ENCODE assay signal across 11 cellular contexts in genomic region chr17:13599808-13600398, GRCh38. TPM values are rescaled to one million over a fixed set of nuclear protein-coding genes. Genes with fewer than 3 reads are reported as not detected.
DNase-seq lines count a peak whose midpoint lies in the region; TF ChIP-seq lines count a peak whose summit lies in the region.
"Had no signal": no experiment of that assay in that cellular context is flagged by ENCODE, and none has a peak within 500 bp of the region (broad histone marks: within the 10 kb centered on the region; RNA-seq: fewer than 3 reads in every experiment).

No MANE protein-coding gene starts in this region.

- CTCF ChIA-PET in HEK293 (lab: Yijun Ruan, JAX): interaction anchor here (0.7 to 2.3 kb wide), 4 partner anchors 69 to 702 kb away, joined by 3 to 17 read pairs (median 4); partner anchors contain the start of gene HS3ST3B1

- H4K8ac ChIP-seq in mesendoderm (ENCODE audit: low read depth, low read length): no peak overlapping the region

- no peak overlapping the region for H2BK15ac ChIP-seq in mesendoderm (replicated peaks; ENCODE audit: low read depth)

- H3K79me1 ChIP-seq in mesendoderm (ENCODE audit: low read length): peaks cover 4% of the 10 kb centered on the region

- no peak for TF ChIP-seq CTCF in HEK293 (tag by site-specific recombination; IDR thresholded peaks at IDR 0.05)
- no peak for TF ChIP-seq CTCF in cardiac fibroblast (IDR thresholded peaks at IDR 0.05; ENCODE audit: low read depth, low read length)

- H3K4me1 ChIP-seq in ACC112 (ENCODE audit: control insufficient read depth, insufficient read depth, low read length, unreplicated experiment) (peaks cover 28% of the 10 kb centered on the region), HEK293 (ENCODE audit: control insufficient read depth, insufficient read depth, low read length) (peaks cover 12% of the 10 kb centered on the region), mesendoderm (ENCODE audit: control insufficient read depth, low read depth, low read length) (peaks cover 2% of the 10 kb centered on the region)
- H3K4me1 ChIP-seq: Caco-2 had no signal

- H2AK5ac ChIP-seq in mesendoderm (ENCODE audit: low read length): no peak overlapping the region

- H3K27me3 ChIP-seq in ACC112 (ENCODE audit: insufficient read depth, low read length) (no peaks in the 10 kb centered on the region), mesendoderm (ENCODE audit: insufficient read depth, low read length, poor library complexity) (no peaks in the 10 kb centered on the region)

- peak overlapping the region; percentile 64 for H3K4me2 ChIP-seq in mesendoderm (ENCODE audit: low read length)

- H3K4me3 ChIP-seq in ACC112 (ENCODE audit: low read depth, low read length) (peak overlapping the region; percentile 96), HEK293 (ENCODE audit: low read depth, low read length) (peak overlapping the region; percentile 60), cardiac fibroblast (replicated peaks in 1 of 2; ENCODE audit: low read depth in 2 of 2, low read length in 2 of 2) (peak overlapping the region; percentile 71 to 76), mesendoderm (ENCODE audit: low read length) (peak overlapping the region; percentile 76)

- H3K79me2 ChIP-seq in ACC112 (ENCODE audit: control insufficient read depth, insufficient read depth, low read length, unreplicated experiment): peaks cover 64% of the 10 kb centered on the region
- peaks cover 10% of the 10 kb centered on the region for H3K79me2 ChIP-seq in mesendoderm (ENCODE audit: control insufficient read depth, insufficient read depth, low read length)

- peak overlapping the region; percentile 24 for H3K18ac ChIP-seq in mesendoderm (ENCODE audit: low read length)

- DNase-seq in cardiac fibroblast (ENCODE audit: low read depth in 2 of 2) (no peak), mesendoderm (no peak), glomerular visceral epithelial cell (ENCODE audit: extremely low spot score) (no peak), GM19240 (ENCODE audit: insufficient read length, low spot score) (no peak), caudate nucleus (lab: John Stamatoyannopoulos, UW) (no peak), NCI-H1092 treated with DMSO at 0.1 percent for 48 hours (lab: John Stamatoyannopoulos, UW) (no peak)
- DNase-seq: Caco-2; effector CD4-positive, alpha-beta T cell; NCI-H774 had no signal

- H3K9ac ChIP-seq in mesendoderm (ENCODE audit: low read length): peak overlapping the region; percentile 84

- peak overlapping the region; percentile 75 for H2AFZ ChIP-seq in ACC112 (ENCODE audit: low read length, unreplicated experiment)

- peak overlapping the region; percentile 95 for H3K56ac ChIP-seq in mesendoderm (ENCODE audit: low read length)

- H3K27ac ChIP-seq in ACC112 (ENCODE audit: low read depth, low read length) (peak overlapping the region; percentile 44), HEK293 (ENCODE audit: extremely low read depth, low read depth, low read length) (peak overlapping the region; percentile 96), mesendoderm (ENCODE audit: low read depth, low read length) (no peak overlapping the region), caudate nucleus (ENCODE audit: low read depth, low read length) (no peak overlapping the region)

- no peak overlapping the region for H2BK120ac ChIP-seq in mesendoderm (ENCODE audit: low read depth, low read length)

- no peak overlapping the region for H4K5ac ChIP-seq in mesendoderm (ENCODE audit: low read length)

- H3K9me3 ChIP-seq in HEK293 (ENCODE audit: control insufficient read depth, insufficient read depth, low read depth, low read length): no peaks in the 10 kb centered on the region
- H3K9me3 ChIP-seq: Caco-2 had no signal

- H3K36me3 ChIP-seq in ACC112 (ENCODE audit: insufficient read depth, low read length) (no peaks in the 10 kb centered on the region), HEK293 (ENCODE audit: control insufficient read depth in 2 of 2, insufficient read depth in 1 of 2, low read length in 2 of 2) (peaks cover 0 to 7% of the 10 kb centered on the region in 2 experiments; a peak in 1 of 3 replicates), mesendoderm (ENCODE audit: control insufficient read depth, insufficient read depth, low read length) (no peaks in the 10 kb centered on the region)

- no peak overlapping the region for H2BK5ac ChIP-seq in mesendoderm (ENCODE audit: low read length)

- no peak overlapping the region for H3K4ac ChIP-seq in mesendoderm (ENCODE audit: low read depth, low read length)

- no CpG with 5 or more reads among the region's 4 CpGs for WGBS in mesendoderm (ENCODE audit: extremely low coverage, insufficient coverage, low lambda C conversion rate)

- POLR2A ChIA-PET in HEK293 (lab: Yijun Ruan, JAX): no interaction called here

- H3K23ac ChIP-seq in mesendoderm (ENCODE audit: low read length): no peak overlapping the region

TF ChIP-seq in HEK293, 187 proteins besides CTCF, POLR2A, EP300 and RAD21 (continues in another document):
- TF ChIP-seq SCRT1 (tag by site-specific recombination; IDR thresholded peaks at IDR 0.05; ENCODE audit: borderline replicate concordance) (0 out of 2 replicates have a peak, but pooled peaks have one; percentile 7), ZNF174 (tag by site-specific recombination; IDR thresholded peaks at IDR 0.05) (no peak), HOXD13 (CRISPR knock-in tag; IDR thresholded peaks at IDR 0.05; ENCODE audit: borderline replicate concordance) (no peak), ZNF311 (tag by site-specific recombination; IDR thresholded peaks at IDR 0.05; ENCODE audit: borderline replicate concordance) (no peak), ZSCAN30 (tag by site-specific recombination; IDR thresholded peaks at IDR 0.05) (no peak), PRDM1 (tag by site-specific recombination; IDR thresholded peaks at IDR 0.05) (peak; percentile 88), ZNF416 (tag by site-specific recombination; IDR thresholded peaks at IDR 0.05) (no peak), ZNF335 (tag by site-specific recombination; conservative IDR thresholded peaks at IDR 0.05) (no peak), ZNF777 (tag by site-specific recombination; IDR thresholded peaks at IDR 0.05; ENCODE audit: borderline replicate concordance) (no peak), MYNN (tag by site-specific recombination; IDR thresholded peaks at IDR 0.05; ENCODE audit: borderline replicate concordance) (no peak), ZNF426 (tag by site-specific recombination; IDR thresholded peaks at IDR 0.05) (no peak), ZNF292 (tag by site-specific recombination; IDR thresholded peaks at IDR 0.05; ENCODE audit: borderline replicate concordance, low read depth) (no peak)
- TF ChIP-seq, protein P1, sequence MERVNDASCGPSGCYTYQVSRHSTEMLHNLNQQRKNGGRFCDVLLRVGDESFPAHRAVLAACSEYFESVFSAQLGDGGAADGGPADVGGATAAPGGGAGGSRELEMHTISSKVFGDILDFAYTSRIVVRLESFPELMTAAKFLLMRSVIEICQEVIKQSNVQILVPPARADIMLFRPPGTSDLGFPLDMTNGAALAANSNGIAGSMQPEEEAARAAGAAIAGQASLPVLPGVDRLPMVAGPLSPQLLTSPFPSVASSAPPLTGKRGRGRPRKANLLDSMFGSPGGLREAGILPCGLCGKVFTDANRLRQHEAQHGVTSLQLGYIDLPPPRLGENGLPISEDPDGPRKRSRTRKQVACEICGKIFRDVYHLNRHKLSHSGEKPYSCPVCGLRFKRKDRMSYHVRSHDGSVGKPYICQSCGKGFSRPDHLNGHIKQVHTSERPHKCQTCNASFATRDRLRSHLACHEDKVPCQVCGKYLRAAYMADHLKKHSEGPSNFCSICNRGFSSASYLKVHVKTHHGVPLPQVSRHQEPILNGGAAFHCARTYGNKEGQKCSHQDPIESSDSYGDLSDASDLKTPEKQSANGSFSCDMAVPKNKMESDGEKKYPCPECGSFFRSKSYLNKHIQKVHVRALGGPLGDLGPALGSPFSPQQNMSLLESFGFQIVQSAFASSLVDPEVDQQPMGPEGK (tag by site-specific recombination; IDR thresholded peaks at IDR 0.05): no peak
- TF ChIP-seq, protein P2, sequence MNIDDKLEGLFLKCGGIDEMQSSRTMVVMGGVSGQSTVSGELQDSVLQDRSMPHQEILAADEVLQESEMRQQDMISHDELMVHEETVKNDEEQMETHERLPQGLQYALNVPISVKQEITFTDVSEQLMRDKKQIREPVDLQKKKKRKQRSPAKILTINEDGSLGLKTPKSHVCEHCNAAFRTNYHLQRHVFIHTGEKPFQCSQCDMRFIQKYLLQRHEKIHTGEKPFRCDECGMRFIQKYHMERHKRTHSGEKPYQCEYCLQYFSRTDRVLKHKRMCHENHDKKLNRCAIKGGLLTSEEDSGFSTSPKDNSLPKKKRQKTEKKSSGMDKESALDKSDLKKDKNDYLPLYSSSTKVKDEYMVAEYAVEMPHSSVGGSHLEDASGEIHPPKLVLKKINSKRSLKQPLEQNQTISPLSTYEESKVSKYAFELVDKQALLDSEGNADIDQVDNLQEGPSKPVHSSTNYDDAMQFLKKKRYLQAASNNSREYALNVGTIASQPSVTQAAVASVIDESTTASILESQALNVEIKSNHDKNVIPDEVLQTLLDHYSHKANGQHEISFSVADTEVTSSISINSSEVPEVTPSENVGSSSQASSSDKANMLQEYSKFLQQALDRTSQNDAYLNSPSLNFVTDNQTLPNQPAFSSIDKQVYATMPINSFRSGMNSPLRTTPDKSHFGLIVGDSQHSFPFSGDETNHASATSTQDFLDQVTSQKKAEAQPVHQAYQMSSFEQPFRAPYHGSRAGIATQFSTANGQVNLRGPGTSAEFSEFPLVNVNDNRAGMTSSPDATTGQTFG (tag by site-specific recombination; IDR thresholded peaks at IDR 0.05; ENCODE audit: borderline replicate concordance): no peak
- TF ChIP-seq, protein P3, sequence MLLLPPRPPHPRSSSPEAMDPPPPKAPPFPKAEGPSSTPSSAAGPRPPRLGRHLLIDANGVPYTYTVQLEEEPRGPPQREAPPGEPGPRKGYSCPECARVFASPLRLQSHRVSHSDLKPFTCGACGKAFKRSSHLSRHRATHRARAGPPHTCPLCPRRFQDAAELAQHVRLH (tag by site-specific recombination; IDR thresholded peaks at IDR 0.05): peak; percentile 63

RNA-seq across cellular contexts. Expression of gene HS3ST3A1, which starts 1.8 kb away (rescaled TPM):
- 12.0 TPM for polyA plus RNA-seq in mesendoderm (2013, experiment 1 of 2)
- 10.6 TPM for polyA plus RNA-seq in mesendoderm (2013, experiment 2 of 2)

Comparison
In these comparisons a context has a peak if more than half of its experiments do, and no peak if none do; other contexts are left out.
1. H3K27ac ChIP-seq: peak in ACC112 (single experiment) and HEK293 (single experiment); none in mesendoderm (single experiment) and caudate nucleus (single experiment).
2. Peak in every context shown above with its lines, with median percentiles within 50 percentile points of each other: H3K4me3 ChIP-seq.